Comparison of ENCODE assay signal across 14 cellular contexts in genomic region chr12:26010293-26010821, GRCh38. TPM values are rescaled to one million over a fixed set of nuclear protein-coding genes. Genes with fewer than 3 reads are reported as not detected.
DNase-seq lines count a peak whose midpoint lies in the region; ATAC-seq and TF ChIP-seq lines count a peak whose summit lies in the region.
"Had no signal": no experiment of that assay in that cellular context is flagged by ENCODE, and none has a peak within 500 bp of the region (broad histone marks: within the 10 kb centered on the region; RNA-seq: fewer than 3 reads in every experiment).

No MANE protein-coding gene starts in this region.

- DNase-seq in ELR (ENCODE audit: low read depth) (peak; percentile 26), SJCRH30 (peak; percentile 31 to 51), fibroblast of mammary gland (ENCODE audit: low read depth) (peak; percentile 43), HEK293T (ENCODE audit: extremely low spot score) (no peak), testis (no peak)
- no peak for DNase-seq in activated CD4-positive, alpha-beta T cell treated with anti-CD3 and anti-CD28 coated beads, Interleukin-2, amount 50 U/mL, for 48 hours
- DNase-seq: activated CD8-positive, alpha-beta memory T cell treated with anti-CD3 and anti-CD28 coated beads, Interleukin-2, amount 10 ng/mL, durations not matched to agents 7 days and 5 days; left cardiac atrium; NCI-H187 treated with DMSO at 0.1 percent for 48 hours; stimulated activated naive CD4-positive, alpha-beta T cell had no signal

- H3K36me3 ChIP-seq in SJCRH30 (no peaks in the 10 kb centered on the region), rectal smooth muscle tissue (ENCODE audit: control insufficient read depth, insufficient read depth, low read length) (no peaks in the 10 kb centered on the region), testis (ENCODE audit: low read depth, missing control alignments) (no peaks in the 10 kb centered on the region)

- H3K9me3 ChIP-seq in SJCRH30 (replicated peaks): no peaks in the 10 kb centered on the region
- H3K9me3 ChIP-seq in testis: no peaks in the 10 kb centered on the region

- no peaks in the 10 kb centered on the region for H3K27me3 ChIP-seq in SJCRH30
- no peaks in the 10 kb centered on the region for H3K27me3 ChIP-seq in rectal smooth muscle tissue (ENCODE audit: control insufficient read depth, insufficient read depth, low read length)
- no peaks in the 10 kb centered on the region for H3K27me3 ChIP-seq in testis

- TF ChIP-seq POLR2A in testis (IDR thresholded peaks at IDR 0.05): no peak

- no peak overlapping the region for H3K27ac ChIP-seq in SJCRH30
- peak overlapping the region; percentile 78 for H3K27ac ChIP-seq in rectal smooth muscle tissue (ENCODE audit: low read depth, low read length)
- peak overlapping the region in 1 of 2 donors; percentile 77 for H3K27ac ChIP-seq in testis
- H3K27ac ChIP-seq: C4-2B had no signal

- 69 to 88% methylated on average over 6 of the region's 6 CpGs for WGBS in testis, 2 donors

- no peak for ATAC-seq in HG02763 (IDR thresholded peaks at IDR 0.05; ENCODE audit: unreplicated experiment)
- ATAC-seq: activated CD8-positive, alpha-beta memory T cell treated with anti-CD3 and anti-CD28 coated beads, Interleukin-2, amount 10 ng/mL, durations not matched to agents 7 days and 5 days; HCT116 had no signal

- POLR2A ChIA-PET in HEK293T (lab: Yijun Ruan, JAX): no interaction called here

- no peak overlapping the region for H3K9ac ChIP-seq in rectal smooth muscle tissue (ENCODE audit: low read length)

- TF ChIP-seq CTCF in fibroblast of mammary gland (conservative IDR thresholded peaks at IDR 0.05; ENCODE audit: control insufficient read depth, insufficient read depth, low read depth, low read length) (no peak), testis (IDR thresholded peaks at IDR 0.05) (no peak)

- intact Hi-C loops in testis (cut with DNase I; ENCODE audit: low total_unique reads): no loop called here

- CTCF ChIA-PET in HEK293T (lab: Yijun Ruan, JAX): no interaction called here

- H3K4me1 ChIP-seq in SJCRH30: peaks cover 11% of the 10 kb centered on the region
- peaks cover 21% of the 10 kb centered on the region for H3K4me1 ChIP-seq in rectal smooth muscle tissue (ENCODE audit: control insufficient read depth, insufficient read depth, low read length)
- peaks cover 10% of the 10 kb centered on the region for H3K4me1 ChIP-seq in testis

- no peak overlapping the region for H3K4me3 ChIP-seq in SJCRH30
- H3K4me3 ChIP-seq in fibroblast of mammary gland (ENCODE audit: control insufficient read depth, low read depth, low read length): no peak overlapping the region
- H3K4me3 ChIP-seq in rectal smooth muscle tissue (ENCODE audit: low read length): no peak overlapping the region
- no peak overlapping the region for H3K4me3 ChIP-seq in testis

TF ChIP-seq in HEK293T, 16 proteins besides CTCF, POLR2A, EP300 and RAD21:
- TF ChIP-seq BHLHE40 (IDR thresholded peaks at IDR 0.05; ENCODE audit: borderline replicate concordance): no peak

RNA-seq across cellular contexts. Expression of gene RASSF8, which starts 51.9 kb away (rescaled TPM):
- 22.4 and 24.5 TPM in 2 replicates for total RNA-seq in SJCRH30 (2014; rRNA removed; shearing (Covaris generic))
- total RNA-seq in testis: 10 to 100 TPM; 71.7 to 93.5 TPM
- polyA plus RNA-seq in testis (ENCODE audit: insufficient read depth, low read depth, low replicate concordance): 90.0 TPM

Comparison
In these comparisons a context has a peak if more than half of its experiments do, and no peak if none do; other contexts are left out.
1. DNase-seq: peak in ELR (single experiment), SJCRH30 (2 of 2) and fibroblast of mammary gland (single experiment); none in HEK293T (single experiment), activated CD4-positive, alpha-beta T cell treated with anti-CD3 and anti-CD28 coated beads, Interleukin-2, amount 50 U/mL, for 48 hours (0 of 2) and testis (single experiment).